In genomic region chr19:890831-891230, GRCh38 we compare ENCODE assay signal across 1 cellular context.
TF ChIP-seq lines count a peak whose summit lies in the region.

No MANE protein-coding gene starts in this region.

TF ChIP-seq in HepG2, 621 proteins besides CTCF, POLR2A, EP300 and RAD21:
- TF ChIP-seq RBFOX2 (IDR thresholded peaks at IDR 0.05; ENCODE audit: low read depth, low read length) (0 out of 2 replicates have a peak, but pooled peaks have one; percentile 28), NR1H2 (CRISPR knock-in tag; IDR thresholded peaks at IDR 0.05; ENCODE audit: borderline replicate concordance, low read depth) (no peak), MEIS1 (CRISPR knock-in tag; IDR thresholded peaks at IDR 0.05; ENCODE audit: borderline replicate concordance) (no peak)
